In genomic region chrX:46545111-46546005, GRCh38 we compare ENCODE assay signal across 1 cellular context.
TF ChIP-seq lines count a peak whose summit lies in the region.

TSS of gene ZNF674 (minus strand) at chrX:46545421. CDS start at chrX:46542087, 3,334 bp downstream.

TF ChIP-seq in K562, 482 proteins besides CTCF, POLR2A, EP300 and RAD21 (continued from another document and continues in another):
- TF ChIP-seq, protein P1, sequence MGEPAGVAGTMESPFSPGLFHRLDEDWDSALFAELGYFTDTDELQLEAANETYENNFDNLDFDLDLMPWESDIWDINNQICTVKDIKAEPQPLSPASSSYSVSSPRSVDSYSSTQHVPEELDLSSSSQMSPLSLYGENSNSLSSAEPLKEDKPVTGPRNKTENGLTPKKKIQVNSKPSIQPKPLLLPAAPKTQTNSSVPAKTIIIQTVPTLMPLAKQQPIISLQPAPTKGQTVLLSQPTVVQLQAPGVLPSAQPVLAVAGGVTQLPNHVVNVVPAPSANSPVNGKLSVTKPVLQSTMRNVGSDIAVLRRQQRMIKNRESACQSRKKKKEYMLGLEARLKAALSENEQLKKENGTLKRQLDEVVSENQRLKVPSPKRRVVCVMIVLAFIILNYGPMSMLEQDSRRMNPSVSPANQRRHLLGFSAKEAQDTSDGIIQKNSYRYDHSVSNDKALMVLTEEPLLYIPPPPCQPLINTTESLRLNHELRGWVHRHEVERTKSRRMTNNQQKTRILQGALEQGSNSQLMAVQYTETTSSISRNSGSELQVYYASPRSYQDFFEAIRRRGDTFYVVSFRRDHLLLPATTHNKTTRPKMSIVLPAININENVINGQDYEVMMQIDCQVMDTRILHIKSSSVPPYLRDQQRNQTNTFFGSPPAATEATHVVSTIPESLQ (CRISPR knock-in tag; IDR thresholded peaks at IDR 0.05): no peak
- TF ChIP-seq KAT7 (CRISPR knock-in tag; IDR thresholded peaks at IDR 0.05; ENCODE audit: borderline replicate concordance) (no peak), SNRNP70 (optimal IDR thresholded peaks at IDR 0.05; ENCODE audit: low read depth, low read length) (no peak), FOXJ2 (tag; IDR thresholded peaks at IDR 0.05) (no peak), ZNF764 (CRISPR knock-in tag; IDR thresholded peaks at IDR 0.05; ENCODE audit: low read depth) (no peak), SOX6 (IDR thresholded peaks at IDR 0.05) (no peak; the same call in 1 of the 2 replicates), HDAC2 (IDR thresholded peaks at IDR 0.05) (0 out of 2 replicates have a peak, but pooled peaks have one; percentile 34), HOXB6 (CRISPR knock-in tag; IDR thresholded peaks at IDR 0.05; ENCODE audit: borderline replicate concordance) (no peak), NONO (IDR thresholded peaks at IDR 0.05; ENCODE audit: low read depth in 2 of 2, low read length in 1 of 2) (no peak), ZC3H8 (IDR thresholded peaks at IDR 0.05) (no peak; the same call in 1 of the 2 replicates), GATAD2B (IDR thresholded peaks at IDR 0.05; ENCODE audit: borderline replicate concordance) (no peak), RCOR1 (IDR thresholded peaks at IDR 0.05; ENCODE audit: borderline replicate concordance in 1 of 2, low read depth in 2 of 2, low read length in 2 of 2) (0 out of 4 replicates have a peak, but pooled peaks of 1 of the 2 experiments have one; percentile 46), C11orf30 (IDR thresholded peaks at IDR 0.05; ENCODE audit: low read depth) (peak; percentile 45; the same call in 1 of the 2 replicates), JUNB (CRISPR knock-in tag; conservative IDR thresholded peaks at IDR 0.05) (no peak), ZNF12 (CRISPR knock-in tag; IDR thresholded peaks at IDR 0.05) (no peak), HNRNPL (IDR thresholded peaks at IDR 0.05; ENCODE audit: low read depth, low read length) (no peak), DACH1 (IDR thresholded peaks at IDR 0.05; ENCODE audit: partially characterized antibody) (no peak), TEAD1 (CRISPR knock-in tag; IDR thresholded peaks at IDR 0.05) (no peak), RBBP5 (IDR thresholded peaks at IDR 0.05; ENCODE audit: borderline replicate concordance, insufficient read depth, low read length, poor library complexity, severe bottlenecking) (peak; percentile 39), NRF1 (conservative IDR thresholded peaks at IDR 0.05 in 1 of 2, IDR thresholded peaks at IDR 0.05 in 1 of 2) (peak; percentile 96), MCM7 (IDR thresholded peaks at IDR 0.05) (no peak), PCBP1 (IDR thresholded peaks at IDR 0.05; ENCODE audit: low read depth, low read length, poor library complexity, severe bottlenecking) (no peak), ZNF77 (CRISPR knock-in tag; IDR thresholded peaks at IDR 0.05) (no peak), RBM14 (IDR thresholded peaks at IDR 0.05; ENCODE audit: borderline replicate concordance, insufficient read depth, low read depth, low read length) (no peak), ZNF41 (CRISPR knock-in tag; conservative IDR thresholded peaks at IDR 0.05) (no peak), ZKSCAN8 (CRISPR knock-in tag; IDR thresholded peaks at IDR 0.05) (no peak), SMAD1 (IDR thresholded peaks at IDR 0.05; ENCODE audit: low read depth, low read length, partially characterized antibody) (no peak), ZNF124 (CRISPR knock-in tag; IDR thresholded peaks at IDR 0.05) (no peak), HNRNPLL (IDR thresholded peaks at IDR 0.05; ENCODE audit: low read depth, low read length, poor library complexity, severe bottlenecking) (no peak), ZNF253 (CRISPR knock-in tag; conservative IDR thresholded peaks at IDR 0.05) (no peak), PHTF2 (CRISPR knock-in tag; IDR thresholded peaks at IDR 0.05) (no peak), RHOXF2B (CRISPR knock-in tag; conservative IDR thresholded peaks at IDR 0.05) (no peak), STAG1 (CRISPR knock-in tag; IDR thresholded peaks at IDR 0.05; ENCODE audit: borderline replicate concordance) (no peak), TBL1XR1 (IDR thresholded peaks at IDR 0.05; ENCODE audit: low read length in 2 of 2) (peak; percentile 59 to 75; a peak in 3 of 4 replicates), HNRNPK (IDR thresholded peaks at IDR 0.05; ENCODE audit: low read depth, low read length, poor library complexity, severe bottlenecking) (no peak), ZNF232 (CRISPR knock-in tag; IDR thresholded peaks at IDR 0.05) (no peak), MBD2 (IDR thresholded peaks at IDR 0.05; ENCODE audit: borderline replicate concordance, low read depth) (no peak), CUX1 (CRISPR knock-in tag; IDR thresholded peaks at IDR 0.05) (no peak), YY1 (IDR thresholded peaks at IDR 0.05; ENCODE audit: borderline replicate concordance in 1 of 3, control insufficient read depth in 1 of 3, extremely low read depth in 1 of 3, insufficient read depth in 3 of 3, insufficient read length in 1 of 3, insufficient replicate concordance in 2 of 3, low read depth in 1 of 3, low read length in 2 of 3) (peak in 2 of 3 experiments; percentile 24 to 42), NR2C2 (CRISPR knock-in tag; IDR thresholded peaks at IDR 0.05) (no peak), NR2C2 (tag; IDR thresholded peaks at IDR 0.05) (peak; percentile 94), ZFP1 (CRISPR knock-in tag; IDR thresholded peaks at IDR 0.05) (no peak), IFI16 (CRISPR knock-in tag; IDR thresholded peaks at IDR 0.05) (no peak)
- TF ChIP-seq, protein P2, sequence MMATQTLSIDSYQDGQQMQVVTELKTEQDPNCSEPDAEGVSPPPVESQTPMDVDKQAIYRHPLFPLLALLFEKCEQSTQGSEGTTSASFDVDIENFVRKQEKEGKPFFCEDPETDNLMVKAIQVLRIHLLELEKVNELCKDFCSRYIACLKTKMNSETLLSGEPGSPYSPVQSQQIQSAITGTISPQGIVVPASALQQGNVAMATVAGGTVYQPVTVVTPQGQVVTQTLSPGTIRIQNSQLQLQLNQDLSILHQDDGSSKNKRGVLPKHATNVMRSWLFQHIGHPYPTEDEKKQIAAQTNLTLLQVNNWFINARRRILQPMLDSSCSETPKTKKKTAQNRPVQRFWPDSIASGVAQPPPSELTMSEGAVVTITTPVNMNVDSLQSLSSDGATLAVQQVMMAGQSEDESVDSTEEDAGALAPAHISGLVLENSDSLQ (IDR thresholded peaks at IDR 0.05): peak; percentile 91
- TF ChIP-seq, protein P3, sequence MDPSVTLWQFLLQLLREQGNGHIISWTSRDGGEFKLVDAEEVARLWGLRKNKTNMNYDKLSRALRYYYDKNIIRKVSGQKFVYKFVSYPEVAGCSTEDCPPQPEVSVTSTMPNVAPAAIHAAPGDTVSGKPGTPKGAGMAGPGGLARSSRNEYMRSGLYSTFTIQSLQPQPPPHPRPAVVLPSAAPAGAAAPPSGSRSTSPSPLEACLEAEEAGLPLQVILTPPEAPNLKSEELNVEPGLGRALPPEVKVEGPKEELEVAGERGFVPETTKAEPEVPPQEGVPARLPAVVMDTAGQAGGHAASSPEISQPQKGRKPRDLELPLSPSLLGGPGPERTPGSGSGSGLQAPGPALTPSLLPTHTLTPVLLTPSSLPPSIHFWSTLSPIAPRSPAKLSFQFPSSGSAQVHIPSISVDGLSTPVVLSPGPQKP (CRISPR knock-in tag; IDR thresholded peaks at IDR 0.05): no peak
- TF ChIP-seq, protein P4, sequence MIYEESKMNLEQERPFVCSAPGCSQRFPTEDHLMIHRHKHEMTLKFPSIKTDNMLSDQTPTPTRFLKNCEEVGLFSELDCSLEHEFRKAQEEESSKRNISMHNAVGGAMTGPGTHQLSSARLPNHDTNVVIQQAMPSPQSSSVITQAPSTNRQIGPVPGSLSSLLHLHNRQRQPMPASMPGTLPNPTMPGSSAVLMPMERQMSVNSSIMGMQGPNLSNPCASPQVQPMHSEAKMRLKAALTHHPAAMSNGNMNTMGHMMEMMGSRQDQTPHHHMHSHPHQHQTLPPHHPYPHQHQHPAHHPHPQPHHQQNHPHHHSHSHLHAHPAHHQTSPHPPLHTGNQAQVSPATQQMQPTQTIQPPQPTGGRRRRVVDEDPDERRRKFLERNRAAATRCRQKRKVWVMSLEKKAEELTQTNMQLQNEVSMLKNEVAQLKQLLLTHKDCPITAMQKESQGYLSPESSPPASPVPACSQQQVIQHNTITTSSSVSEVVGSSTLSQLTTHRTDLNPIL (CRISPR knock-in tag; IDR thresholded peaks at IDR 0.05): no peak
- TF ChIP-seq, protein P5, sequence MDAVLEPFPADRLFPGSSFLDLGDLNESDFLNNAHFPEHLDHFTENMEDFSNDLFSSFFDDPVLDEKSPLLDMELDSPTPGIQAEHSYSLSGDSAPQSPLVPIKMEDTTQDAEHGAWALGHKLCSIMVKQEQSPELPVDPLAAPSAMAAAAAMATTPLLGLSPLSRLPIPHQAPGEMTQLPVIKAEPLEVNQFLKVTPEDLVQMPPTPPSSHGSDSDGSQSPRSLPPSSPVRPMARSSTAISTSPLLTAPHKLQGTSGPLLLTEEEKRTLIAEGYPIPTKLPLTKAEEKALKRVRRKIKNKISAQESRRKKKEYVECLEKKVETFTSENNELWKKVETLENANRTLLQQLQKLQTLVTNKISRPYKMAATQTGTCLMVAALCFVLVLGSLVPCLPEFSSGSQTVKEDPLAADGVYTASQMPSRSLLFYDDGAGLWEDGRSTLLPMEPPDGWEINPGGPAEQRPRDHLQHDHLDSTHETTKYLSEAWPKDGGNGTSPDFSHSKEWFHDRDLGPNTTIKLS (IDR thresholded peaks at IDR 0.05; ENCODE audit: borderline replicate concordance, low read depth): peak; percentile 73; the same call in 1 of the 2 replicates
- TF ChIP-seq, protein P6, sequence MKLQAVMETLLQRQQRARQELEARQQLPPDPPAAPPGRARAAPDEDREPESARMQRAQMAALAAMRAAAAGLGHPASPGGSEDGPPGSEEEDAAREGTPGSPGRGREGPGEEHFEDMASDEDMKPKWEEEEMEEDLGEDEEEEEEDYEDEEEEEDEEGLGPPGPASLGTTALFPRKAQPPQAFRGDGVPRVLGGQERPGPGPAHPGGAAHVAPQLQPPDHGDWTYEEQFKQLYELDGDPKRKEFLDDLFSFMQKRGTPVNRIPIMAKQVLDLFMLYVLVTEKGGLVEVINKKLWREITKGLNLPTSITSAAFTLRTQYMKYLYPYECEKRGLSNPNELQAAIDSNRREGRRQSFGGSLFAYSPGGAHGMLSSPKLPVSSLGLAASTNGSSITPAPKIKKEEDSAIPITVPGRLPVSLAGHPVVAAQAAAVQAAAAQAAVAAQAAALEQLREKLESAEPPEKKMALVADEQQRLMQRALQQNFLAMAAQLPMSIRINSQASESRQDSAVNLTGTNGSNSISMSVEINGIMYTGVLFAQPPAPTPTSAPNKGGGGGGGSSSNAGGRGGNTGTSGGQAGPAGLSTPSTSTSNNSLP (IDR thresholded peaks at IDR 0.05; ENCODE audit: borderline replicate concordance, low read depth, low read length): no peak
- TF ChIP-seq, protein P7, sequence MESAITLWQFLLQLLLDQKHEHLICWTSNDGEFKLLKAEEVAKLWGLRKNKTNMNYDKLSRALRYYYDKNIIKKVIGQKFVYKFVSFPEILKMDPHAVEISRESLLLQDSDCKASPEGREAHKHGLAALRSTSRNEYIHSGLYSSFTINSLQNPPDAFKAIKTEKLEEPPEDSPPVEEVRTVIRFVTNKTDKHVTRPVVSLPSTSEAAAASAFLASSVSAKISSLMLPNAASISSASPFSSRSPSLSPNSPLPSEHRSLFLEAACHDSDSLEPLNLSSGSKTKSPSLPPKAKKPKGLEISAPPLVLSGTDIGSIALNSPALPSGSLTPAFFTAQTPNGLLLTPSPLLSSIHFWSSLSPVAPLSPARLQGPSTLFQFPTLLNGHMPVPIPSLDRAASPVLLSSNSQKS (CRISPR knock-in tag; IDR thresholded peaks at IDR 0.05): no peak
- TF ChIP-seq, protein P8, sequence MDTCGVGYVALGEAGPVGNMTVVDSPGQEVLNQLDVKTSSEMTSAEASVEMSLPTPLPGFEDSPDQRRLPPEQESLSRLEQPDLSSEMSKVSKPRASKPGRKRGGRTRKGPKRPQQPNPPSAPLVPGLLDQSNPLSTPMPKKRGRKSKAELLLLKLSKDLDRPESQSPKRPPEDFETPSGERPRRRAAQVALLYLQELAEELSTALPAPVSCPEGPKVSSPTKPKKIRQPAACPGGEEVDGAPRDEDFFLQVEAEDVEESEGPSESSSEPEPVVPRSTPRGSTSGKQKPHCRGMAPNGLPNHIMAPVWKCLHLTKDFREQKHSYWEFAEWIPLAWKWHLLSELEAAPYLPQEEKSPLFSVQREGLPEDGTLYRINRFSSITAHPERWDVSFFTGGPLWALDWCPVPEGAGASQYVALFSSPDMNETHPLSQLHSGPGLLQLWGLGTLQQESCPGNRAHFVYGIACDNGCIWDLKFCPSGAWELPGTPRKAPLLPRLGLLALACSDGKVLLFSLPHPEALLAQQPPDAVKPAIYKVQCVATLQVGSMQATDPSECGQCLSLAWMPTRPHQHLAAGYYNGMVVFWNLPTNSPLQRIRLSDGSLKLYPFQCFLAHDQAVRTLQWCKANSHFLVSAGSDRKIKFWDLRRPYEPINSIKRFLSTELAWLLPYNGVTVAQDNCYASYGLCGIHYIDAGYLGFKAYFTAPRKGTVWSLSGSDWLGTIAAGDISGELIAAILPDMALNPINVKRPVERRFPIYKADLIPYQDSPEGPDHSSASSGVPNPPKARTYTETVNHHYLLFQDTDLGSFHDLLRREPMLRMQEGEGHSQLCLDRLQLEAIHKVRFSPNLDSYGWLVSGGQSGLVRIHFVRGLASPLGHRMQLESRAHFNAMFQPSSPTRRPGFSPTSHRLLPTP (IDR thresholded peaks at IDR 0.05; ENCODE audit: borderline replicate concordance, extremely low read depth, insufficient read length): no peak
